ENCODE assay signal across 9 cellular contexts in the genomic region with DNA sequence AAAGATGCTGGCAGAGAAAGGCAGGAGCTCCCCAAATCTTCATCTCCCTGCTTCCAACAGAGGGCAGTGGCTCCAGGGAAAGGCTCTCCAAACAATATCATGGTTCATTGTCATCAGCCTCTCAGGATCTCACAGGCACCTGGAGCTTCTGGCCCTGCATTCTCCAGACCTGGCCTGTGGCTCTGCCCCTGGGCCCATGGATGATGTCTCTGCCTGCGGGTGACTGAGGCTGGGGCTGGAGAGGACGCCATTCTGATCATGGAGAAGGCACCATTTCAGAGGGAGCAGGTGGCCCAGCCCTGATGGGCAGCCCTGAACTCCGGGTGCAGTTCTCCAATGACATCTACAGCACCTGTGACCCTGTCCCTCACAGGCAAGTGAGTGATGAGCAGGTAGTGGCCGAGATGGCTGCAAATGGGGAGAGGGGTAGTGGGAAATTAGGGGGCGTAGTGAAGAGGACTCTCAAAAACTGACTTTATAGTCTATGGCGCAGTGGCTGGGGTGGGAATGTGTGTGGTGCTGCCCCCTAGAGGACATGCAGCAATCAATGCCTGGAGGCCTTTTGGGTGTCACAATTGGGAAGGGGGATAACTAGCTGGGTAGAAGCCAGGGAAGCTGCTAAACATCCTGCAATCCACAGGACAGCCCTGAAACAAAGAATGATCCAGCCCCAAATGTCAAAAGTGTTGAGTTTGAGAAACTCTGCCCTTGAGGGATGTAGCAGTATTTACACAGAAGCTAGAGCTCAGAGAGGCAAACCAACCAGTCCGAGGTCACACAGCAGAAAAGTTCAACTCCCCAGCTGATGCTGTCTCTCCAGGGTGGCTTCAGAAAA. TPM values are rescaled to one million over a fixed set of nuclear protein-coding genes. Genes with fewer than 3 reads are reported as not detected.
A peak's percentile ranks its signal among the peaks of the same experiment; 100 is the strongest.
DNase-seq lines count a peak whose midpoint lies in the region; ATAC-seq, FAIRE-seq and TF ChIP-seq lines count a peak whose summit lies in the region.
"Had no signal": no experiment of that assay in that cellular context is flagged by ENCODE, and none has a peak within 500 bp of the region (broad histone marks: within the 10 kb centered on the region; RNA-seq: fewer than 3 reads in every experiment).

No MANE protein-coding gene starts in this region.

- H3K4me3 ChIP-seq in RWPE2 (ENCODE audit: severe bottlenecking) = no peak overlapping the region
- no peak overlapping the region for H3K4me3 ChIP-seq in keratinocyte (ENCODE audit: control insufficient read depth in 2 of 3, extremely low read depth in 1 of 3, insufficient read depth in 2 of 3, low read depth in 1 of 3, low read length in 3 of 3)

- no peaks in the 10 kb centered on the region for H3K9me3 Mint-ChIP-seq in brain

- peak; percentile 56 for DNase-seq in RWPE2 (ENCODE audit: low spot score)
- no peak for DNase-seq in keratinocyte (ENCODE audit: low read depth, low spot score)
- peak; percentile 14 for DNase-seq in stimulated activated CD8-positive, alpha-beta memory T cell treated with anti-CD3 and anti-CD28 coated beads, Interleukin-12 subunit alpha, Interleukin-12 subunit beta, amount 100 ng/mL, for 1 hour (ENCODE audit: low read depth)

- TF ChIP-seq CTCF in 22Rv1 (IDR thresholded peaks at IDR 0.05) = peak; percentile 85
- peak; percentile 72 for TF ChIP-seq CTCF in GM12874 (IDR thresholded peaks at IDR 0.05; ENCODE audit: insufficient read depth, low read depth, low read length)
- peak; percentile 88 for TF ChIP-seq CTCF in RWPE2 (IDR thresholded peaks at IDR 0.05; ENCODE audit: poor library complexity, severe bottlenecking)
- TF ChIP-seq CTCF in brain (conservative IDR thresholded peaks at IDR 0.05) = peak; percentile 43 to 66
- peak; percentile 64 to 84 (median 79) for TF ChIP-seq CTCF in keratinocyte (optimal IDR thresholded peaks at IDR 0.05 in 1 of 3, IDR thresholded peaks at IDR 0.05 in 1 of 3, conservative IDR thresholded peaks at IDR 0.05 in 1 of 3; ENCODE audit: extremely low read depth in 1 of 3, insufficient read depth in 2 of 3, low read length in 3 of 3)

- peaks cover 12% of the 10 kb centered on the region for H3K36me3 Mint-ChIP-seq in brain

- H3K9ac ChIP-seq in keratinocyte (ENCODE audit: control insufficient read depth, extremely low read depth, insufficient read depth, low read length) = peak overlapping the region; percentile 26

- H3K27me3 ChIP-seq in RWPE2 (ENCODE audit: insufficient read depth, poor library complexity, severe bottlenecking) (no peaks in the 10 kb centered on the region), keratinocyte (ENCODE audit: control insufficient read depth, extremely low read depth, insufficient read depth, low read length) (no peaks in the 10 kb centered on the region)

- no peaks in the 10 kb centered on the region for H3K27me3 Mint-ChIP-seq in brain

- H3K36me3 ChIP-seq in RWPE2 (ENCODE audit: low read depth) (peaks cover 16% of the 10 kb centered on the region), keratinocyte (ENCODE audit: control insufficient read depth in 2 of 2, extremely low read depth in 1 of 2, insufficient read depth in 2 of 2, low read length in 2 of 2) (no peaks in the 10 kb centered on the region)

- H3K27ac Mint-ChIP-seq in brain = peak overlapping the region; percentile 27 to 99 (median 90)

- dilution Hi-C loops in keratinocyte (cut with MboI; ENCODE audit: extremely low pct_ligation_motif_present, low sequenced_read_pairs) = no loop called here

- no peak for TF ChIP-seq POLR2A in GM18505 (IDR thresholded peaks at IDR 0.05; ENCODE audit: borderline replicate concordance, extremely low read depth, insufficient read depth, insufficient read length)

- no peak for FAIRE-seq in keratinocyte (lab: Jason Lieb, UNC)
- FAIRE-seq: GM18507 had no signal

- H2AFZ ChIP-seq in keratinocyte (ENCODE audit: control insufficient read depth, low read length) = no peak overlapping the region

- H3K79me2 ChIP-seq in keratinocyte (ENCODE audit: control insufficient read depth, insufficient read depth, low read length) = peaks cover 23% of the 10 kb centered on the region

- H3K9me3 ChIP-seq in RWPE2 (ENCODE audit: severe bottlenecking) (no peaks in the 10 kb centered on the region), keratinocyte (ENCODE audit: control insufficient read depth, low read depth, low read length) (no peaks in the 10 kb centered on the region)

- peaks cover 92% of the 10 kb centered on the region for H3K4me1 Mint-ChIP-seq in brain

- H3K9me1 ChIP-seq in keratinocyte (ENCODE audit: control insufficient read depth, extremely low read depth, insufficient read depth, low read length) = peaks cover 8% of the 10 kb centered on the region

- peaks cover 17% of the 10 kb centered on the region for H4K20me1 ChIP-seq in keratinocyte (ENCODE audit: control insufficient read depth, extremely low read depth, insufficient read depth, low read length)

- H3K27ac ChIP-seq in 22Rv1 = no peak overlapping the region
- peak overlapping the region; percentile 66 for H3K27ac ChIP-seq in RWPE2 (ENCODE audit: poor library complexity, severe bottlenecking)
- H3K27ac ChIP-seq in keratinocyte (ENCODE audit: control insufficient read depth, insufficient read depth, low read length) = peak overlapping the region; percentile 70

- ATAC-seq in RWPE2 (ENCODE audit: low read depth) = no peak
- ATAC-seq in GM18505 (IDR thresholded peaks at IDR 0.05; ENCODE audit: unreplicated experiment) = no peak
- ATAC-seq in HG03108 (IDR thresholded peaks at IDR 0.05; ENCODE audit: unreplicated experiment) = no peak

- no peak overlapping the region for H3K4me2 ChIP-seq in keratinocyte (ENCODE audit: control insufficient read depth, extremely low read depth, insufficient read depth, low read depth, low read length)

- H3K4me3 Mint-ChIP-seq in brain = peak overlapping the region; percentile 61 to 93 (median 71)

- peaks cover 21% of the 10 kb centered on the region for H3K4me1 ChIP-seq in RWPE2 (ENCODE audit: insufficient read depth, poor library complexity, severe bottlenecking)
- H3K4me1 ChIP-seq in keratinocyte (ENCODE audit: control insufficient read depth, extremely low read depth, insufficient read depth, low read length) = peaks cover 44% of the 10 kb centered on the region

RNA-seq across cellular contexts. Expression of a gene that starts 3.2 kb away (rescaled TPM):
- polyA plus RNA-seq in brain (ENCODE audit: insufficient read depth, low read depth, low replicate concordance) (16.3 TPM), keratinocyte (17.3 to 17.9 TPM (median 17.6 TPM) in 3 replicates)
- polyA plus RNA-seq in keratinocyte (2011; ENCODE audit: low read depth) = 5.2 TPM
- 13.7 and 14.4 TPM in 2 replicates for polyA plus RNA-seq in keratinocyte (2011; cell fraction: cytosol; rRNA removed)
- polyA plus RNA-seq in keratinocyte (2011; cell fraction: nucleus; rRNA removed) = 32.5 and 36.6 TPM in 2 replicates
- polyA plus RNA-seq in keratinocyte (2012; ENCODE audit: low replicate concordance) = 12.3 and 19.7 TPM in 2 replicates
- 25.1 to 32.8 TPM (median 25.9 TPM) in 3 replicates for polyA minus RNA-seq in keratinocyte
- 21.7 TPM for polyA minus RNA-seq in keratinocyte (2011; cell fraction: cytosol; rRNA and poly(A)+ RNA removed)
- 27.1 and 42.1 TPM in 2 replicates for polyA minus RNA-seq in keratinocyte (2011; cell fraction: nucleus; rRNA and poly(A)+ RNA removed)
